8 cellular contexts compared by ENCODE assay signal in genomic region chr5:157603333-157604190, GRCh38. TPM values are rescaled to one million over a fixed set of nuclear protein-coding genes. Genes with fewer than 3 reads are reported as not detected.
A peak's percentile ranks its signal among the peaks of the same experiment; 100 is the strongest.
DNase-seq lines count a peak whose midpoint lies in the region; ATAC-seq and TF ChIP-seq lines count a peak whose summit lies in the region.

No MANE protein-coding gene starts in this region.

- peaks cover 10% of the 10 kb centered on the region for H3K9me3 Mint-ChIP-seq in activated CD8-positive, alpha-beta T cell treated with anti-CD3 and anti-CD28 coated beads for 36 hours

- in situ Hi-C loops in GM13977 (cut with MboI; ENCODE audit: low pct_unique_long_range_greater_than_20kb, low sequenced_read_pairs, unreplicated experiment), result no loop called here

- H2AFZ ChIP-seq in hepatocyte, result no peak overlapping the region

- peak overlapping the region; percentile 32 for H3K4me3 Mint-ChIP-seq in activated CD8-positive, alpha-beta T cell treated with anti-CD3 and anti-CD28 coated beads for 36 hours

- no peaks in the 10 kb centered on the region for H3K9me3 ChIP-seq in hepatocyte (ENCODE audit: low read depth)

- H3K4me1 Mint-ChIP-seq in activated CD8-positive, alpha-beta T cell treated with anti-CD3 and anti-CD28 coated beads for 36 hours (ENCODE audit: low read depth), result peaks cover 75% of the 10 kb centered on the region

- CTCF ChIA-PET in activated CD8-positive, alpha-beta T cell treated with anti-CD3 and anti-CD28 coated beads for 36 hours (lab: Charles Lee), result interaction anchor here (1.0 to 1.5 kb wide), 3 partner anchors 9 to 131 kb away, joined by 3 read pairs; no protein-coding TSS in a partner anchor

- H3K36me3 ChIP-seq in hepatocyte (replicated peaks; ENCODE audit: insufficient read depth, low read depth), result no peaks in the 10 kb centered on the region

- H3K4me1 ChIP-seq in hepatocyte (ENCODE audit: insufficient read depth), result no peaks in the 10 kb centered on the region

- no peaks in the 10 kb centered on the region for H3K79me2 ChIP-seq in hepatocyte

- 90% methylated on average over 12 of the region's 12 CpGs for WGBS in hepatocyte (ENCODE audit: low lambda C conversion rate, missing lambda C conversion rate)

- no peak overlapping the region for H3K4me2 ChIP-seq in hepatocyte

- no peaks in the 10 kb centered on the region for H3K27me3 ChIP-seq in hepatocyte

- H3K27ac Mint-ChIP-seq in activated CD8-positive, alpha-beta T cell treated with anti-CD3 and anti-CD28 coated beads for 36 hours, result peak overlapping the region; percentile 80

- H3K9me2 ChIP-seq in hepatocyte (replicated peaks; ENCODE audit: insufficient read depth), result no peaks in the 10 kb centered on the region

- peaks cover 4% of the 10 kb centered on the region for H3K36me3 Mint-ChIP-seq in activated CD8-positive, alpha-beta T cell treated with anti-CD3 and anti-CD28 coated beads for 36 hours (ENCODE audit: low read depth)

- H3K4me3 ChIP-seq in GM12865 (ENCODE audit: low read depth, low read length) (no peak overlapping the region), fibroblast of pulmonary artery (replicated peaks; ENCODE audit: low read depth, low read length) (no peak overlapping the region), hepatocyte (no peak overlapping the region)

- POLR2A ChIA-PET in activated CD8-positive, alpha-beta T cell treated with anti-CD3 and anti-CD28 coated beads for 36 hours (lab: Charles Lee), result interaction anchor here (0.5 to 0.8 kb wide), 2 partner anchors 11 to 48 kb away, joined by 3 read pairs; partner anchors contain the start of gene SOX30

- TF ChIP-seq CTCF in GM12865 (IDR thresholded peaks at IDR 0.05; ENCODE audit: insufficient read depth, low read depth, low read length, missing control alignments) (no peak), fibroblast of pulmonary artery (IDR thresholded peaks at IDR 0.05; ENCODE audit: low read length, missing control alignments) (no peak), hepatocyte (IDR thresholded peaks at IDR 0.05; ENCODE audit: poor library complexity) (no peak), GM13977 (IDR thresholded peaks at IDR 0.05; ENCODE audit: extremely low read depth, insufficient read depth, missing control alignments) (no peak)
- TF ChIP-seq CTCF in activated CD8-positive, alpha-beta T cell treated with anti-CD3 and anti-CD28 coated beads for 36 hours (IDR thresholded peaks at IDR 0.05), result no peak

- no peaks in the 10 kb centered on the region for H4K20me1 ChIP-seq in hepatocyte (ENCODE audit: insufficient read depth, poor library complexity, severe bottlenecking)

- peak; percentile 52 for ATAC-seq in activated CD8-positive, alpha-beta T cell treated with anti-CD3 and anti-CD28 coated beads for 36 hours

- H3K27ac ChIP-seq in hepatocyte, result no peak overlapping the region
- no peak overlapping the region for H3K27ac ChIP-seq in caudate nucleus (ENCODE audit: low read depth, low read length)

- DNase-seq in GM12865 (ENCODE audit: low read depth) (peak; percentile 73), LHCN-M2 (ENCODE audit: low read depth) (peak; percentile 93), fibroblast of pulmonary artery (ENCODE audit: low read depth) (peak; percentile 84), hepatocyte (ENCODE audit: low spot score) (no peak), GM13977 (ENCODE audit: low spot score) (no peak), caudate nucleus (lab: John Stamatoyannopoulos, UW) (no peak)
- DNase-seq in activated CD8-positive, alpha-beta T cell treated with anti-CD3 and anti-CD28 coated beads for 36 hours, result peak; percentile 75
- peak; percentile 28 to 34 for DNase-seq in stimulated activated CD8-positive, alpha-beta memory T cell treated with anti-CD3 and anti-CD28 coated beads, Interleukin-4, amount 100 ng/mL, for 4 hours (ENCODE audit: low read depth in 2 of 2, low spot score in 1 of 2)

- no peaks in the 10 kb centered on the region for H3K27me3 Mint-ChIP-seq in activated CD8-positive, alpha-beta T cell treated with anti-CD3 and anti-CD28 coated beads for 36 hours

- intact Hi-C loops in activated CD8-positive, alpha-beta T cell treated with anti-CD3 and anti-CD28 coated beads for 36 hours (cut with micrococcal nuclease), result loop anchor here (2.0 kb wide), 1 partner anchor 63 kb away; no protein-coding TSS in a partner anchor

RNA-seq across cellular contexts. Expression of gene ADAM19, which starts 28.0 kb away (rescaled TPM):
- total RNA-seq in LHCN-M2 (2014; rRNA removed) (71.8 and 89.1 TPM in 2 replicates), hepatocyte (8.0 and 8.6 TPM in 2 replicates)
- polyA plus RNA-seq in LHCN-M2 (2012), result 87.1 TPM
- 10 to 100 TPM; 12.3 to 12.9 TPM for total RNA-seq in activated CD8-positive, alpha-beta T cell treated with anti-CD3 and anti-CD28 coated beads for 36 hours
- 6.0 and 6.9 TPM in 2 replicates for polyA plus RNA-seq in hepatocyte

RNA-seq across cellular contexts. Expression of gene SOX30, which starts 48.7 kb away (rescaled TPM):
- 0.06 TPM in 1 of 2 replicates, not detected in the other for total RNA-seq in LHCN-M2 (2014; rRNA removed)
- polyA plus RNA-seq in LHCN-M2 (2012), result 0.05 TPM
- total RNA-seq in activated CD8-positive, alpha-beta T cell treated with anti-CD3 and anti-CD28 coated beads for 36 hours, result under 1 TPM; 0.11 to 0.16 TPM
- total RNA-seq in hepatocyte, result not detected in 2 replicates
- polyA plus RNA-seq in hepatocyte, result 0.44 TPM in 1 of 2 replicates, not detected in the other

Comparison
In these comparisons a context has a peak if more than half of its experiments do, and no peak if none do; other contexts are left out.
1. DNase-seq: peak in GM12865 (single experiment), LHCN-M2 (single experiment), activated CD8-positive, alpha-beta T cell treated with anti-CD3 and anti-CD28 coated beads for 36 hours (single experiment), fibroblast of pulmonary artery (single experiment) and stimulated activated CD8-positive, alpha-beta memory T cell treated with anti-CD3 and anti-CD28 coated beads, Interleukin-4, amount 100 ng/mL, for 4 hours (2 of 2); none in hepatocyte (single experiment), GM13977 (single experiment) and caudate nucleus (0 of 61).